ENCODE assay signal across 8 cellular contexts in the genomic region with DNA sequence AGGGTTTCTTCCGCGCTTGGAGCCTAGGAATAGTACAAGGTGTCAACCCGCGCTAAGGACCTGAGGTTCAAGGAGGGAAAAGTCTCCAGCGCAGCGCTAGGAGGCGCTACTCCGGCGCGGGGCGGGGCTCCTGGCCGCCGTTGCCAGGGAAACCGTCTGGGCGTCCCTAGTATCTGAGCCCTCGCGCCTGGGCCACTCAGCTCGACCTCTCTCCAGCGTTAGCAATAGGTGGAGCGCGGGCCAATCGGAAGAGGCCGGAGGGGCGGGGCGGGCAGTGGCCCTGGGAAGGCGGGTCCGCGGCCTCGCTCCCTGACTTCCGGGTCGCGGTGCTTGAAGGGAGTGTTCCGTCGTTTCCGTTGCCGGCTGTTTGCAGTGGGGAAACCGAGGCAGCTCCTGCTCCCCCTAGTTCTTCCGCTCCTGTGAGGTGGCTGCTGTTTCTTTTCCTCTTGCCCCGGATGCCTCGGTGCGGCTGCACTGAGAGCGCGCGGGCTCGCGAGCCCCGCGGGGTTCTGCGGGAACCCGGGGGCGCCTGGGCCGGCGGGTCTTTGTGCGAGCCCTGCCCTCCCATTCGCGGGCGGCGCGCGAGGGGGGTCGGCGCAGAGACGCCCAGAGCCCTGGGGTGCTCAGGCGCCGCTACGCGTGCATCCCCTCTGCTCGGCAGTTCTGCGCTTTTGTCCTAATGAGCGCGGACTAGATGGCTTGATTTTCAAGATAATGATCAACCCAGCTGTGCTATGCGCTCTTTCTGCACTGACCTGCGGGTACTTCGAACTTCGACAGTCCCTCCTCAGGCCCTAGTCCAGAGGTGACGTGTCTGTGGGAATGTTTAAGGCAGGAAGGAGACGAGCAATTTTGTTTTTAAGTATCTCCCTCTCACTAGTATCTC. TPM values are rescaled to one million over a fixed set of nuclear protein-coding genes. Genes with fewer than 3 reads are reported as not detected.
DNase-seq lines count a peak whose midpoint lies in the region; ATAC-seq and TF ChIP-seq lines count a peak whose summit lies in the region.

A gene with protein sequence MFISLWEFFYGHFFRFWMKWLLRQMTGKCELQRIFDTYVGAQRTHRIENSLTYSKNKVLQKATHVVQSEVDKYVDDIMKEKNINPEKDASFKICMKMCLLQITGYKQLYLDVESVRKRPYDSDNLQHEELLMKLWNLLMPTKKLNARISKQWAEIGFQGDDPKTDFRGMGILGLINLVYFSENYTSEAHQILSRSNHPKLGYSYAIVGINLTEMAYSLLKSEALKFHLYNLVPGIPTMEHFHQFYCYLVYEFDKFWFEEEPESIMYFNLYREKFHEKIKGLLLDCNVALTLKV (plus strand): TSS at position 312 of the 886 bp plus-strand sequence. CDS start 1,261 bp downstream, outside the sequence.

- H3K4me3 Mint-ChIP-seq in activated naive CD8-positive, alpha-beta T cell treated with anti-CD3 and anti-CD28 coated beads, Interleukin-2, amount 50 U/mL, for 24 hours, result peak within 1 kb of the TSS; percentile 88
- H3K4me3 Mint-ChIP-seq in type B pancreatic cell, result peak within 1 kb of the TSS; percentile 91

- peak within 1 kb of the TSS; percentile 83 for H3K4me3 ChIP-seq in GM12865 (ENCODE audit: low read depth, low read length)
- H3K4me3 ChIP-seq in cardiac muscle cell, result peak within 1 kb of the TSS; percentile 46
- H3K4me3 ChIP-seq in trophoblast cell (ENCODE audit: low read depth, low read length), result peak within 1 kb of the TSS; percentile 86

- peaks cover 5% of the 10 kb centered on the region for H3K79me1 ChIP-seq in trophoblast cell (ENCODE audit: low read length)

- H3K4ac ChIP-seq in trophoblast cell (ENCODE audit: low read depth, low read length), result peak within 1 kb of the TSS; percentile 69

- H3K27me3 ChIP-seq in cardiac muscle cell (no peaks in the 10 kb centered on the region), trophoblast cell (ENCODE audit: insufficient read depth, low read length) (no peaks in the 10 kb centered on the region)

- WGBS in trophoblast cell (ENCODE audit: extremely low coverage, insufficient coverage, insufficient read length), result no CpG with 5 or more reads among the region's 77 CpGs

- peak; percentile 97 for TF ChIP-seq CTCF in GM12865 (IDR thresholded peaks at IDR 0.05; ENCODE audit: insufficient read depth, low read depth, low read length, missing control alignments)
- TF ChIP-seq CTCF in cardiac muscle cell (IDR thresholded peaks at IDR 0.05; ENCODE audit: low read depth, low read length), result peak; percentile 95
- peak; percentile 97 for TF ChIP-seq CTCF in type B pancreatic cell (conservative IDR thresholded peaks at IDR 0.05)

- ATAC-seq in HG02678 (IDR thresholded peaks at IDR 0.05; ENCODE audit: unreplicated experiment), result peak; percentile 100
- peak; percentile 100 for ATAC-seq in activated naive CD8-positive, alpha-beta T cell treated with anti-CD3 and anti-CD28 coated beads, Interleukin-2, amount 50 U/mL, for 24 hours

- H3K27ac ChIP-seq in cardiac muscle cell, result peak within 1 kb of the TSS; percentile 10
- H3K27ac ChIP-seq in trophoblast cell (ENCODE audit: low read depth, low read length), result peak within 1 kb of the TSS; percentile 82

- H3K14ac ChIP-seq in trophoblast cell (ENCODE audit: low read length), result peak within 1 kb of the TSS; percentile 93

- H2AK5ac ChIP-seq in trophoblast cell (ENCODE audit: low read length), result no peak within 1 kb of the TSS

- peak within 1 kb of the TSS; percentile 60 for H3K27ac Mint-ChIP-seq in activated naive CD8-positive, alpha-beta T cell treated with anti-CD3 and anti-CD28 coated beads, Interleukin-2, amount 50 U/mL, for 24 hours
- H3K27ac Mint-ChIP-seq in type B pancreatic cell, result peak within 1 kb of the TSS; percentile 86

- H3K79me2 ChIP-seq in trophoblast cell (ENCODE audit: control insufficient read depth, insufficient read depth, low read length, poor library complexity), result peaks cover 4% of the 10 kb centered on the region

- H3K36me3 ChIP-seq in cardiac muscle cell (no peaks in the 10 kb centered on the region), trophoblast cell (ENCODE audit: control insufficient read depth in 1 of 2, insufficient read depth in 2 of 2, low read length in 2 of 2) (peaks cover 0 to 5% of the 10 kb centered on the region in 2 experiments)

- no peaks in the 10 kb centered on the region for H3K9me3 ChIP-seq in cardiac muscle cell (ENCODE audit: low read depth)
- no peaks in the 10 kb centered on the region for H3K9me3 ChIP-seq in trophoblast cell (ENCODE audit: insufficient read depth, low read depth, low read length)

- H3K4me2 ChIP-seq in trophoblast cell (ENCODE audit: low read length), result peak within 1 kb of the TSS; percentile 69

- H3K18ac ChIP-seq in trophoblast cell (ENCODE audit: low read length), result peak within 1 kb of the TSS; percentile 89

- peak; percentile 98 for DNase-seq in GM12865 (ENCODE audit: low read depth)
- DNase-seq in NCI-H128 (lab: John Stamatoyannopoulos, UW; ENCODE audit: unreplicated experiment), result peak; percentile 82
- DNase-seq in SW 1271 (lab: John Stamatoyannopoulos, UW), result peak; percentile 78 to 91
- peak; percentile 97 for DNase-seq in activated naive CD8-positive, alpha-beta T cell treated with anti-CD3 and anti-CD28 coated beads, Interleukin-2, amount 50 U/mL, for 24 hours
- DNase-seq in cardiac muscle cell (ENCODE audit: low read depth in 1 of 2, low spot score in 1 of 2), result peak; percentile 98 to 100
- DNase-seq in trophoblast cell, result peak; percentile 99
- peak; percentile 97 for DNase-seq in type B pancreatic cell (ENCODE audit: extremely low spot score, unreplicated experiment)

- no peaks in the 10 kb centered on the region for H3K9me3 Mint-ChIP-seq in activated naive CD8-positive, alpha-beta T cell treated with anti-CD3 and anti-CD28 coated beads, Interleukin-2, amount 50 U/mL, for 24 hours
- H3K9me3 Mint-ChIP-seq in type B pancreatic cell, result no peaks in the 10 kb centered on the region

- peak within 1 kb of the TSS; percentile 99 for H4K8ac ChIP-seq in trophoblast cell (ENCODE audit: low read depth, low read length)

- peak within 1 kb of the TSS; percentile 94 for H4K91ac ChIP-seq in trophoblast cell (ENCODE audit: low read depth, low read length)

- peaks cover 19% of the 10 kb centered on the region for H3K4me1 ChIP-seq in cardiac muscle cell (ENCODE audit: low read depth)
- H3K4me1 ChIP-seq in trophoblast cell (ENCODE audit: control insufficient read depth in 1 of 2, insufficient read depth in 2 of 2, low read length in 2 of 2), result peaks cover 0 to 2% of the 10 kb centered on the region in 2 experiments

- H2AFZ ChIP-seq in trophoblast cell (ENCODE audit: insufficient read depth, low read length, poor library complexity), result peak within 1 kb of the TSS; percentile 96

- H3K4me1 Mint-ChIP-seq in activated naive CD8-positive, alpha-beta T cell treated with anti-CD3 and anti-CD28 coated beads, Interleukin-2, amount 50 U/mL, for 24 hours, result peaks cover 21% of the 10 kb centered on the region
- peaks cover 10% of the 10 kb centered on the region for H3K4me1 Mint-ChIP-seq in type B pancreatic cell (ENCODE audit: unreplicated experiment)

- H4K12ac ChIP-seq in trophoblast cell (ENCODE audit: low read depth, low read length), result peak within 1 kb of the TSS; percentile 95

- peak within 1 kb of the TSS; percentile 95 for H3K9ac ChIP-seq in trophoblast cell (ENCODE audit: low read length)

- H3K27me3 Mint-ChIP-seq in activated naive CD8-positive, alpha-beta T cell treated with anti-CD3 and anti-CD28 coated beads, Interleukin-2, amount 50 U/mL, for 24 hours, result no peaks in the 10 kb centered on the region
- no peaks in the 10 kb centered on the region for H3K27me3 Mint-ChIP-seq in type B pancreatic cell

- H3K23ac ChIP-seq in trophoblast cell (ENCODE audit: low read length), result peak within 1 kb of the TSS; percentile 9

- H2BK5ac ChIP-seq in trophoblast cell (ENCODE audit: low read depth, low read length, poor library complexity), result peak within 1 kb of the TSS; percentile 91

- H3K36me3 Mint-ChIP-seq in activated naive CD8-positive, alpha-beta T cell treated with anti-CD3 and anti-CD28 coated beads, Interleukin-2, amount 50 U/mL, for 24 hours (ENCODE audit: low read depth), result peaks cover 17% of the 10 kb centered on the region
- peaks cover 19% of the 10 kb centered on the region for H3K36me3 Mint-ChIP-seq in type B pancreatic cell

- no peak within 1 kb of the TSS for H2BK12ac ChIP-seq in trophoblast cell (ENCODE audit: low read length)

- H2BK120ac ChIP-seq in trophoblast cell (ENCODE audit: insufficient read depth, low read length, poor library complexity), result peak within 1 kb of the TSS; percentile 91

RNA-seq across cellular contexts. Expression of the gene that starts here (rescaled TPM):
- total RNA-seq in cardiac muscle cell (47.5 and 66.5 TPM in 2 replicates), type B pancreatic cell (ENCODE audit: low replicate concordance) (35.9 and 50.2 TPM in 2 replicates)
- polyA plus RNA-seq in cardiac muscle cell, result 26.1 and 41.4 TPM in 2 replicates
- polyA plus RNA-seq in trophoblast cell (2013), result 21.0 and 22.1 TPM in 2 replicates

Comparison
In these comparisons a context has a peak if more than half of its experiments do, and no peak if none do; other contexts are left out.
1. Peak in every context shown above with its lines: DNase-seq, ATAC-seq, H3K4me3 ChIP-seq and H3K27ac ChIP-seq.